18 cellular contexts compared by ENCODE assay signal in genomic region chr14:54138024-54138353, GRCh38.
DNase-seq lines count a peak whose midpoint lies in the region; ATAC-seq, FAIRE-seq and TF ChIP-seq lines count a peak whose summit lies in the region.
"Had no signal": no experiment of that assay in that cellular context is flagged by ENCODE, and none has a peak within 500 bp of the region (broad histone marks: within the 10 kb centered on the region; RNA-seq: fewer than 3 reads in every experiment).

No MANE protein-coding gene starts in this region.

- TF ChIP-seq POLR2A in HepG2 (IDR thresholded peaks at IDR 0.05; ENCODE audit: insufficient read depth in 1 of 2, low read depth in 2 of 2, low read length in 2 of 2) = no peak
- no peak for TF ChIP-seq POLR2A in right lobe of liver (IDR thresholded peaks at IDR 0.05)

- intact Hi-C loops in HepG2 (cut with micrococcal nuclease; ENCODE audit: unreplicated experiment) = loop anchor here (1.0 to 5.0 kb wide), 5 partner anchors 29 to 181 kb away; partner anchors contain the start of gene BMP4
- intact Hi-C loops in right lobe of liver (cut with DNase I) = no loop called here

- peak overlapping the region; percentile 83 for H3K27ac ChIP-seq in HepG2 (ENCODE audit: extremely low read length, insufficient read depth, low read length)
- H3K27ac ChIP-seq in right lobe of liver = peak overlapping the region in 1 of 3 donors; percentile 38
- H3K27ac ChIP-seq in osteoblast (ENCODE audit: low read depth, low read length) = no peak overlapping the region
- H3K27ac ChIP-seq: 22Rv1 had no signal

- H3K36me3 ChIP-seq in HepG2 (replicated peaks in 1 of 2; ENCODE audit: control insufficient read depth in 1 of 2, insufficient read depth in 2 of 2, low read length in 2 of 2) (no peaks in the 10 kb centered on the region), right lobe of liver (no peaks in the 10 kb centered on the region), osteoblast (ENCODE audit: insufficient read depth, low read length) (no peaks in the 10 kb centered on the region)

- H3K4me2 ChIP-seq in HepG2 (ENCODE audit: low read depth, low read length) = peak overlapping the region; percentile 73
- peak overlapping the region; percentile 8 for H3K4me2 ChIP-seq in osteoblast (ENCODE audit: insufficient read depth, low read length)

- WGBS in HepG2 (ENCODE audit: low lambda C conversion rate) = 5% methylated on average over 1 of the region's 1 CpG
- WGBS in right lobe of liver (ENCODE audit: insufficient coverage, low coverage, low lambda C conversion rate, missing lambda C conversion rate) = 10% methylated on average over 1 of the region's 1 CpG

- CTCF ChIA-PET in HepG2 (lab: Yijun Ruan, JAX; ENCODE audit: low intra/inter-chr PET ratio, low total read pairs) = no interaction called here

- peak overlapping the region; percentile 31 to 55 (median 33); a peak in 5 of 6 replicates for H3K4me3 ChIP-seq in HepG2 (replicated peaks in 1 of 3; ENCODE audit: insufficient read depth in 1 of 3, low read depth in 2 of 3, low read length in 3 of 3)
- no peak overlapping the region for H3K4me3 ChIP-seq in right lobe of liver
- H3K4me3 ChIP-seq in osteoblast (ENCODE audit: insufficient read depth, low read length) = no peak overlapping the region

- no peaks in the 10 kb centered on the region for H3K79me2 ChIP-seq in HepG2 (ENCODE audit: insufficient read depth, low read length)
- H3K79me2 ChIP-seq in osteoblast (ENCODE audit: insufficient read depth, low read length) = no peaks in the 10 kb centered on the region

- POLR2A ChIA-PET in HepG2 (lab: Yijun Ruan, JAX) = interaction anchor here (0.9 to 6.5 kb wide), 13 partner anchors 20 to 191 kb away, joined by 3 to 84 read pairs (median 12); partner anchors contain the start of gene BMP4

- H3K27me3 ChIP-seq in HepG2 (ENCODE audit: control insufficient read depth in 1 of 2, insufficient read depth in 2 of 2, low read length in 2 of 2) = no peaks in the 10 kb centered on the region
- H3K27me3 ChIP-seq in right lobe of liver = no peaks in the 10 kb centered on the region
- peaks cover 5% of the 10 kb centered on the region for H3K27me3 ChIP-seq in osteoblast (ENCODE audit: insufficient read depth, low read length)

- no peak for TF ChIP-seq CTCF in HepG2 (CRISPR knock-in tag; IDR thresholded peaks at IDR 0.05)
- TF ChIP-seq CTCF in right lobe of liver (IDR thresholded peaks at IDR 0.05) = no peak
- TF ChIP-seq CTCF in osteoblast (IDR thresholded peaks at IDR 0.05; ENCODE audit: extremely low read depth, low read depth, low read length) = no peak

- H4K20me1 ChIP-seq in HepG2 (ENCODE audit: insufficient read depth, low read length) (no peaks in the 10 kb centered on the region), osteoblast (ENCODE audit: insufficient read depth, low read length) (no peaks in the 10 kb centered on the region)

- DNase-seq in HepG2 (ENCODE audit: low spot score) = peak; percentile 66
- no peak for DNase-seq in right lobe of liver
- peak; percentile 15 for DNase-seq in NCI-H226
- DNase-seq in osteoblast (ENCODE audit: insufficient read length, low spot score, missing footprints) = no peak
- DNase-seq in cortex of kidney (lab: John Stamatoyannopoulos, UW) = no peak
- no peak for DNase-seq in activated effector memory CD4-positive, alpha-beta T cell treated with Interleukin-2 at 50 U/mL for 16 hours
- DNase-seq: GF-D8, Kasumi-1, MM.1S, NCI-H2029, NCI-H526 treated with DMSO at 0.1 percent for 48 hours, RPMI8226, SHP77 had no signal

- peak overlapping the region; percentile 61 for H3K9ac ChIP-seq in HepG2 (ENCODE audit: insufficient read depth, low read depth, low read length)

- no peak for TF ChIP-seq RAD21 in HepG2 (CRISPR knock-in tag; IDR thresholded peaks at IDR 0.05)

- ATAC-seq in HepG2 (no peak), right lobe of liver (no peak), HG02870 (IDR thresholded peaks at IDR 0.05; ENCODE audit: unreplicated experiment) (no peak)

- FAIRE-seq in HepG2 (lab: Jason Lieb, UNC) = no peak
- FAIRE-seq: D721Med, GM12891, H1 had no signal

- in situ Hi-C loops in HepG2 (cut with HindIII; ENCODE audit: extremely low pct_ligation_motif_present, low pct_unique_long_range_greater_than_20kb) = loop anchor here (5.0 kb wide), 1 partner anchor 186 kb away; no protein-coding TSS in a partner anchor

- no peaks in the 10 kb centered on the region for H3K9me3 ChIP-seq in HepG2 (ENCODE audit: low read length)
- H3K9me3 ChIP-seq in right lobe of liver = no peaks in the 10 kb centered on the region
- no peaks in the 10 kb centered on the region for H3K9me3 ChIP-seq in osteoblast (ENCODE audit: low read depth, low read length)

- TF ChIP-seq EP300 in HepG2 (IDR thresholded peaks at IDR 0.05; ENCODE audit: low read depth in 2 of 2, low read length in 2 of 2) (no peak), HepG2 (CRISPR knock-in tag; IDR thresholded peaks at IDR 0.05; ENCODE audit: borderline replicate concordance) (no peak)

- H2AFZ ChIP-seq in HepG2 (ENCODE audit: low read length) (no peak overlapping the region), osteoblast (ENCODE audit: low read length) (peak overlapping the region; percentile 11)

- TSS peak; percentile 95 for BruUV-seq in HepG2 (replicated peaks; lab: Mats Ljungman, UMichigan)

- H3K4me1 ChIP-seq in HepG2 (ENCODE audit: insufficient read depth, low read length) (peaks cover 99% of the 10 kb centered on the region), right lobe of liver (peaks cover 0 to 23% (median 0%) of the 10 kb centered on the region in 4 donors), osteoblast (ENCODE audit: insufficient read depth, low read length) (no peaks in the 10 kb centered on the region)

TF ChIP-seq in HepG2, 621 proteins besides CTCF, POLR2A, EP300 and RAD21:
- TF ChIP-seq NFATC3 (CRISPR knock-in tag; IDR thresholded peaks at IDR 0.05) (no peak), NCOA5 (CRISPR knock-in tag; IDR thresholded peaks at IDR 0.05) (no peak), ZC3H4 (CRISPR knock-in tag; IDR thresholded peaks at IDR 0.05; ENCODE audit: borderline replicate concordance) (0 out of 2 replicates have a peak, but pooled peaks have one; percentile 17), RBFOX2 (IDR thresholded peaks at IDR 0.05; ENCODE audit: low read depth, low read length) (peak; percentile 64; the same call in 1 of the 2 replicates), SRSF9 (IDR thresholded peaks at IDR 0.05; ENCODE audit: borderline replicate concordance, insufficient read depth, low read depth, low read length, poor library complexity, severe bottlenecking) (no peak), FOXA1 (IDR thresholded peaks at IDR 0.05) (no peak), FOXA1 (CRISPR knock-in tag; IDR thresholded peaks at IDR 0.05) (peak; percentile 38; the same call in 1 of the 2 replicates), TMF1 (CRISPR knock-in tag; IDR thresholded peaks at IDR 0.05; ENCODE audit: low read depth) (no peak)

Comparison
In these comparisons a context has a peak if more than half of its experiments do, and no peak if none do; other contexts are left out.
1. DNase-seq: peak in HepG2 (single experiment) and NCI-H226 (single experiment); none in right lobe of liver (0 of 3), osteoblast (single experiment), cortex of kidney (single experiment) and activated effector memory CD4-positive, alpha-beta T cell treated with Interleukin-2 at 50 U/mL for 16 hours (single experiment).
2. H3K4me3 ChIP-seq: peak in HepG2 (3 of 3); none in right lobe of liver (0 of 3) and osteoblast (single experiment).